In the genomic region with DNA sequence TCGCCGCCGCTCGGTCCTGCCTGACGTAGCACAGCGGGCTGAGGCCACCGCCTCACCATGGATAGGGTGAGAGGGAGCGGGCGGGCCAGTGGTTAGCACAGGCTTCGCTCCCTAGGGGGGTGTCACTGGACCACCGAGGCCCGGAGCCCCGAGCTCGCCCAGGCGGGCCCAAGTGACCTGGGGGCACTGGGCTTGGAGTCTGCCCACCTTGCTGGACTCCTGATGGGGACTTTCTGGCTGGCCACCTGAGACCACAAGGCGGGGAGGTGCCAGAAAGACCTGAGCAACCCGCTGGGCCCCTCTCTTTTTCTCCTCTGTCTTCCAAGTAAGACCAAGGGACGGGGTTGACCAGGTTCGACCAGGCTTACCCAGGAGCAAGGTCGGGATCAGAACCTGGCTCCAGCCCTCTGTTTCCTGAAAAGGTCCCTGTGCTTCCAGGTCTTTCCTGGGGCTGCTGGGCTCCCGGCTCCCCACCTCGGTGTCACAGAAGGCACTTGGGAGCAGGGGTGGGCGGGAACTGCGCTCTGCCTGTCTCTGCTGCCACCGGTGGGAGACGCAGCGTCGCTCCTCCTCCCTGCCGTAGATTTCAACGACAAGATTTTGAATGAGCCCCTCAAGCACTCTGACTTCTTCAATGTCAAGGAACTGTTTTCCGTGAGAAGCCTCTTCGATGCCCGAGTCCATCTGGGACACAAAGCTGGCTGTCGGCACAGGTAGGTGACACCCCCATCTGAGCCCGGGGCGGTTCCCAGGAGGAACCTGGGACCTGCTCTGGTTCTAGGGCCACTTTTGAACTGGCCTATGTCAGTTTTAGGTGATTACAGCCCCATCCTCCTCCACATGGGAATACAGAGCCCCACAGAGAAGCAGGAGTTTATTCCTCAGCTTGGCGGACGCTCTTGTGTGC, we compare ENCODE assay signal across 8 cellular contexts. TPM values are rescaled to one million over a fixed set of nuclear protein-coding genes. Genes with fewer than 3 reads are reported as not detected.
A peak's percentile ranks its signal among the peaks of the same experiment; 100 is the strongest.
DNase-seq lines count a peak whose midpoint lies in the region; ATAC-seq and TF ChIP-seq lines count a peak whose summit lies in the region.

No MANE protein-coding gene starts in this region.

- H3K9ac ChIP-seq in DND-41 (ENCODE audit: low read depth, low read length), result peak overlapping the region; percentile 96
- H3K9ac ChIP-seq in IMR-90 (ENCODE audit: low read depth, low read length), result peak overlapping the region; percentile 62

- H3K56ac ChIP-seq in IMR-90 (ENCODE audit: extremely low read depth, insufficient read depth, low read length), result no peak overlapping the region

- peaks cover 4 to 37% of the 10 kb centered on the region in 2 experiments for H3K79me1 ChIP-seq in IMR-90 (ENCODE audit: low read depth in 1 of 2, low read length in 2 of 2)

- H2AK9ac ChIP-seq in IMR-90 (replicated peaks; ENCODE audit: low read depth, low read length, poor library complexity), result peak overlapping the region; percentile 97

- no peak overlapping the region for H4K5ac ChIP-seq in IMR-90 (ENCODE audit: low read depth, low read length)

- H3K27me3 Mint-ChIP-seq in MCF 10A (ENCODE audit: insufficient read depth, unreplicated experiment), result no peaks in the 10 kb centered on the region

- no peaks in the 10 kb centered on the region for H3K27me3 ChIP-seq in DND-41 (ENCODE audit: insufficient read depth, low read length, poor library complexity)
- H3K27me3 ChIP-seq in IMR-90 (ENCODE audit: control insufficient read depth, insufficient read depth, low read length), result no peaks in the 10 kb centered on the region
- no peaks in the 10 kb centered on the region for H3K27me3 ChIP-seq in left lung
- H3K27me3 ChIP-seq in thyroid gland, result no peaks in the 10 kb centered on the region

- H2BK120ac ChIP-seq in IMR-90 (ENCODE audit: low read depth, low read length), result no peak overlapping the region

- peaks cover 30% of the 10 kb centered on the region for H3K4me1 ChIP-seq in DND-41 (ENCODE audit: insufficient read depth, low read length)
- peaks cover 6% of the 10 kb centered on the region; the same call in 1 of the 2 replicates for H3K4me1 ChIP-seq in IMR-90 (ENCODE audit: control insufficient read depth, insufficient read depth, low read length)
- H3K4me1 ChIP-seq in left lung, result peaks cover 7 to 30% of the 10 kb centered on the region in 2 donors
- H3K4me1 ChIP-seq in thyroid gland, result peaks cover 18 to 19% of the 10 kb centered on the region in 2 donors

- BruUV-seq in IMR-90 (replicated peaks; lab: Mats Ljungman, UMichigan) (no TSS peak), MCF 10A (replicated peaks; lab: Mats Ljungman, UMichigan) (TSS peak; percentile 29)

- H4K91ac ChIP-seq in IMR-90 (ENCODE audit: insufficient read depth, low read depth, low read length), result no peak overlapping the region

- ATAC-seq in DND-41 (ENCODE audit: insufficient read depth, low read depth) (no peak), IMR-90 (ENCODE audit: low read depth) (no peak), left lung (no peak), GM19023 (IDR thresholded peaks at IDR 0.05; ENCODE audit: unreplicated experiment) (no peak), GM21528 (IDR thresholded peaks at IDR 0.05; ENCODE audit: low FRiP score, unreplicated experiment) (no peak)

- 0 out of 2 replicates have a peak overlapping the region, but pooled peaks have one; percentile 56 for H3K4ac ChIP-seq in IMR-90 (ENCODE audit: low read depth, low read length)

- H2AFZ ChIP-seq in DND-41 (ENCODE audit: low read depth, low read length), result peak overlapping the region; percentile 92; the same call in 1 of the 2 replicates
- H2AFZ ChIP-seq in IMR-90 (replicated peaks; ENCODE audit: low read length, poor library complexity), result peak overlapping the region; percentile 98

- no peak overlapping the region for H3K18ac ChIP-seq in IMR-90 (ENCODE audit: low read depth, low read length)

- no peak overlapping the region for H2BK20ac ChIP-seq in IMR-90 (ENCODE audit: low read depth, low read length)

- H3K4me3 Mint-ChIP-seq in MCF 10A (ENCODE audit: unreplicated experiment), result peak overlapping the region; percentile 80

- H3K9me3 Mint-ChIP-seq in MCF 10A (ENCODE audit: unreplicated experiment), result no peaks in the 10 kb centered on the region

- H3K9me3 ChIP-seq in DND-41 (ENCODE audit: insufficient read depth, low read length, severe bottlenecking) (no peaks in the 10 kb centered on the region), IMR-90 (ENCODE audit: control insufficient read depth, insufficient read depth, low read length) (no peaks in the 10 kb centered on the region), left lung (no peaks in the 10 kb centered on the region), thyroid gland (no peaks in the 10 kb centered on the region)

- H3K23ac ChIP-seq in IMR-90 (ENCODE audit: low read depth, low read length), result no peak overlapping the region

- no peaks in the 10 kb centered on the region for H3K9me1 ChIP-seq in IMR-90 (ENCODE audit: insufficient read depth, low read length)

- peaks cover 30% of the 10 kb centered on the region for H3K36me3 Mint-ChIP-seq in MCF 10A (ENCODE audit: insufficient read depth, unreplicated experiment)

- H3K4me3 ChIP-seq in DND-41 (ENCODE audit: low read depth in 1 of 2, low read length in 2 of 2), result peak overlapping the region; percentile 76 to 93
- peak overlapping the region; percentile 89 for H3K4me3 ChIP-seq in IMR-90 (ENCODE audit: insufficient read depth, low read depth, low read length)
- H3K4me3 ChIP-seq in left lung, result peak overlapping the region; percentile 94 to 98
- H3K4me3 ChIP-seq in thyroid gland (replicated peaks in 1 of 3), result peak overlapping the region; percentile 86 to 92 (median 91)

- TF ChIP-seq CTCF in DND-41 (IDR thresholded peaks at IDR 0.05; ENCODE audit: borderline replicate concordance, extremely low read depth, low read length, poor library complexity, severe bottlenecking), result no peak
- TF ChIP-seq CTCF in IMR-90 (conservative IDR thresholded peaks at IDR 0.05; ENCODE audit: low read depth, low read length), result no peak
- TF ChIP-seq CTCF in MCF 10A (IDR thresholded peaks at IDR 0.05; ENCODE audit: unreplicated experiment), result no peak
- no peak for TF ChIP-seq CTCF in left lung (IDR thresholded peaks at IDR 0.05)
- no peak for TF ChIP-seq CTCF in thyroid gland (IDR thresholded peaks at IDR 0.05)

- H3K4me2 ChIP-seq in DND-41 (ENCODE audit: insufficient read depth, low read length) (peak overlapping the region; percentile 99), IMR-90 (ENCODE audit: low read depth, low read length) (peak overlapping the region; percentile 73)

- DNase-seq in DND-41 (no peak), IMR-90 (no peak), MCF 10A (ENCODE audit: unreplicated experiment) (no peak), left lung (peak; percentile 54 to 64), thyroid gland (no peak), NCI-H524 treated with DMSO at 0.1 percent for 48 hours (lab: John Stamatoyannopoulos, UW) (no peak)

- H2BK15ac ChIP-seq in IMR-90 (ENCODE audit: low read depth, low read length), result no peak overlapping the region

- H4K20me1 ChIP-seq in DND-41 (ENCODE audit: insufficient read depth, low read length), result peaks cover 51% of the 10 kb centered on the region
- peaks cover 35% of the 10 kb centered on the region for H4K20me1 ChIP-seq in IMR-90 (ENCODE audit: insufficient read depth, low read length)

- H2AK5ac ChIP-seq in IMR-90 (ENCODE audit: low read depth, low read length), result no peak overlapping the region

- no peak overlapping the region for H3K27ac Mint-ChIP-seq in MCF 10A (ENCODE audit: low read depth, unreplicated experiment)

- intact Hi-C loops in IMR-90 (cut with micrococcal nuclease) (no loop called here), MCF 10A (cut with micrococcal nuclease) (no loop called here), left lung (cut with DNase I) (no loop called here), thyroid gland (cut with DNase I) (no loop called here)

- no peaks in the 10 kb centered on the region for H3K4me1 Mint-ChIP-seq in MCF 10A (ENCODE audit: insufficient read depth, unreplicated experiment)

- in situ Hi-C loops in IMR-90 (cut with MboI; ENCODE audit: low sequenced_read_pairs), result no loop called here

- H2BK5ac ChIP-seq in IMR-90 (ENCODE audit: low read depth, low read length, poor library complexity, severe bottlenecking), result no peak overlapping the region

- H4K8ac ChIP-seq in IMR-90 (ENCODE audit: low read depth in 2 of 2, low read length in 2 of 2), result no peak overlapping the region; a peak in 1 of 4 replicates

- H3K14ac ChIP-seq in IMR-90 (replicated peaks; ENCODE audit: low read depth, low read length), result no peak overlapping the region

- TF ChIP-seq RAD21 in IMR-90 (IDR thresholded peaks at IDR 0.05; ENCODE audit: low read length), result no peak

- H3K27ac ChIP-seq in DND-41 (ENCODE audit: low read length) (peak overlapping the region; percentile 75), IMR-90 (ENCODE audit: insufficient read depth, low read length) (peak overlapping the region; percentile 79; the same call in 1 of the 2 replicates), left lung (peak overlapping the region; percentile 2 to 81), thyroid gland (peak overlapping the region in 1 of 3 donors; percentile 72)

- peaks cover 37% of the 10 kb centered on the region for H3K36me3 ChIP-seq in DND-41 (ENCODE audit: insufficient read depth, low read length)
- H3K36me3 ChIP-seq in IMR-90 (ENCODE audit: control insufficient read depth, insufficient read depth, low read length), result peaks cover 27% of the 10 kb centered on the region
- H3K36me3 ChIP-seq in left lung, result peaks cover 0 to 39% of the 10 kb centered on the region in 2 donors
- H3K36me3 ChIP-seq in thyroid gland, result peaks cover 15% of the 10 kb centered on the region in 2 donors

- dilution Hi-C loops in IMR-90 (cut with HindIII; ENCODE audit: low sequenced_read_pairs, unreplicated experiment), result no loop called here

- H3K79me2 ChIP-seq in DND-41 (ENCODE audit: insufficient read depth, low read length), result peaks cover 24% of the 10 kb centered on the region

- 54% methylated on average over 17 of the region's 38 CpGs; no CpG with 5 or more reads in 1 of the 2 experiments for WGBS in IMR-90 (ENCODE audit: extremely low coverage in 2 of 2, insufficient read length in 1 of 2), 2 experiments
- WGBS in thyroid gland, 2 donors, result 69 to 80% methylated on average over 21 to 23 of the region's 38 CpGs

- no peak for TF ChIP-seq POLR2A in IMR-90 (IDR thresholded peaks at IDR 0.05; ENCODE audit: low read depth, low read length)
- TF ChIP-seq POLR2A in thyroid gland (IDR thresholded peaks at IDR 0.05), result no peak

- CTCF ChIA-PET in IMR-90 (lab: Yijun Ruan, JAX) (no interaction called here), MCF 10A (lab: Yijun Ruan, JAX) (no interaction called here)

- POLR2A ChIA-PET in IMR-90 (lab: Charles Lee; ENCODE audit: unreplicated experiment), result no interaction called here
- POLR2A ChIA-PET in MCF 10A (lab: Yijun Ruan, JAX), result interaction anchor here (1.5 kb wide), 1 partner anchor 21 kb away, joined by 5 read pairs; no protein-coding TSS in a partner anchor

RNA-seq across cellular contexts. Expression of gene MRPS2, which starts 1.0 kb away (rescaled TPM):
- total RNA-seq in IMR-90 (2012; rRNA removed), result 53.1 and 54.4 TPM in 2 replicates
- 104 and 142 TPM in 2 replicates for polyA plus RNA-seq in IMR-90 (2012; rRNA removed)
- polyA plus RNA-seq in IMR-90 (2012; cell fraction: cytosol; rRNA removed), result 57.0 and 155 TPM in 2 replicates
- 92.4 and 172 TPM in 2 replicates for polyA plus RNA-seq in IMR-90 (2012; cell fraction: nucleus; rRNA removed; ENCODE audit: low replicate concordance)
- 35.4 and 45.8 TPM in 2 replicates for total RNA-seq in MCF 10A (2022)
- total RNA-seq in left lung, result 10 to 100 TPM; 21.9 to 25.8 TPM
- total RNA-seq in thyroid gland, result 10 to 100 TPM; 26.5 to 47.5 (median 33.1) TPM

RNA-seq across cellular contexts. Expression of gene LCN1, which starts 19.7 kb away (rescaled TPM):
- not detected in 2 replicates for total RNA-seq in IMR-90 (2012; rRNA removed)
- not detected in 2 replicates for polyA plus RNA-seq in IMR-90 (2012; rRNA removed)
- polyA plus RNA-seq in IMR-90 (2012; cell fraction: cytosol; rRNA removed), result not detected in 2 replicates
- not detected in 2 replicates for polyA plus RNA-seq in IMR-90 (2012; cell fraction: nucleus; rRNA removed; ENCODE audit: low replicate concordance)
- total RNA-seq in MCF 10A (2022), result not detected in 2 replicates
- total RNA-seq in left lung, result not detected
- not detected for total RNA-seq in thyroid gland

RNA-seq across cellular contexts. Expression of gene PPP1R26, which starts 21.9 kb away (rescaled TPM):
- total RNA-seq in IMR-90 (2012; rRNA removed), result 3.8 and 4.4 TPM in 2 replicates
- polyA plus RNA-seq in IMR-90 (2012; rRNA removed), result 5.6 and 6.0 TPM in 2 replicates
- polyA plus RNA-seq in IMR-90 (2012; cell fraction: cytosol; rRNA removed), result 3.3 and 5.6 TPM in 2 replicates
- 9.3 and 10.5 TPM in 2 replicates for polyA plus RNA-seq in IMR-90 (2012; cell fraction: nucleus; rRNA removed; ENCODE audit: low replicate concordance)
- total RNA-seq in MCF 10A (2022), result 19.1 and 21.7 TPM in 2 replicates
- total RNA-seq in left lung, result 10 to 100 TPM; 18.1 to 20.7 TPM
- 10 to 100 TPM; 22.3 to 29.8 (median 25.7) TPM for total RNA-seq in thyroid gland

RNA-seq across cellular contexts. Expression of gene OBP2A, which starts 44.4 kb away (rescaled TPM):
- total RNA-seq in IMR-90 (2012; rRNA removed) (not detected in 2 replicates), MCF 10A (2022) (not detected in 2 replicates), left lung (not detected), thyroid gland (not detected)
- polyA plus RNA-seq in IMR-90 (2012; rRNA removed), result not detected in 2 replicates
- polyA plus RNA-seq in IMR-90 (2012; cell fraction: cytosol; rRNA removed), result not detected in 2 replicates
- not detected in 2 replicates for polyA plus RNA-seq in IMR-90 (2012; cell fraction: nucleus; rRNA removed; ENCODE audit: low replicate concordance)

Comparison
In these comparisons a context has a peak if more than half of its experiments do, and no peak if none do; other contexts are left out.
1. DNase-seq: peak in left lung (2 of 2); none in DND-41 (single experiment), IMR-90 (single experiment), MCF 10A (single experiment), thyroid gland (0 of 2) and NCI-H524 treated with DMSO at 0.1 percent for 48 hours (single experiment).
2. Peak in every context shown above with its lines, with median percentiles within 50 percentile points of each other: H3K4me3 ChIP-seq.